ENCODE assay signal across 1 cellular context in the genomic region with DNA sequence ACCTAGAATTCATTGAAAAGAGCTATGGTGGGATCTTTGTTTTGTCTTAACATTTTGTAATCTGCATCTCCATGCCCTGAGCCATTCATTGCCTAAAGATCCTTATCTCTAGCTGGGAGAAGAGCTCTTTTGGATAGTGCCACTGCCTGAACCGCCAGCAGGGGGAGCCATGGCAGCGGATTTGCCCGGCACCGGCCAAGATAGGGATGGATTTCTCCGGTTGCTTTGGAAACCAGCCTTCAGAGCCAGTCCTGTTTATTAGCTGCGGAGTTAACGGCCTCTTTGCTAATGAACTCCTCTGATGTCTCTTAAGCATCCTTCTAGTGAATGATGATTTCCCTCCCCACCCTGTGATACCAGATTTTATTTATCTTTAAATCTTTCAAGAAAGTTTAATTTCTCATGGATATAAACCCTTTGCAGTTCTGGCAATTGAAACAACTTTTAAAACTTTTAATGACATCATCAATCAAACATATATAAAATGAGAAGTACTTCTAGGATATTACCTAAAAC.
TF ChIP-seq lines count a peak whose summit lies in the region.

No MANE protein-coding gene starts in this region.

TF ChIP-seq in GM23338, 12 proteins besides CTCF, POLR2A, EP300 and RAD21 (continued from another document):
- peak; percentile 74 for TF ChIP-seq ZNF462 (CRISPR knock-in tag; IDR thresholded peaks at IDR 0.05)
